9 cellular contexts compared by ENCODE assay signal in the genomic region with DNA sequence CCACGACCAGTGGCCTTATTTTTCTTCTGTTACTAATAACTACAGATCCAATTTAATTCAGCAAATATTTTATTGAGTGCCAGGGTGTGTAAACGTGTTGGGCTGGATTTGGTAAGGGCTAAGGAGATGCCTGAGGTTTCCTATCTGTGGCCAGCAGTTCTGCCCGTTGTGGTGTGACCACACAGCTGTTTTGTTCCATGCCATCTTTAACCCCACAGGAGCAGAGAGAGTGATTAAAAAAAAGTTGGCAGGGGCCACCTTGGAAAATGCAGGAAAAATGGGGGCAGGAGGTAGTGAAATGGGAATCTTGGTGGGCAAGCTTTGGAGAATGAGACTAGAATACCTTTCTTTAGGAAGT. TPM values are rescaled to one million over a fixed set of nuclear protein-coding genes. Genes with fewer than 3 reads are reported as not detected.
A peak's percentile ranks its signal among the peaks of the same experiment; 100 is the strongest.
DNase-seq lines count a peak whose midpoint lies in the region; ATAC-seq and TF ChIP-seq lines count a peak whose summit lies in the region.
"Had no signal": no experiment of that assay in that cellular context is flagged by ENCODE, and none has a peak within 500 bp of the region (broad histone marks: within the 10 kb centered on the region; RNA-seq: fewer than 3 reads in every experiment).

No MANE protein-coding gene starts in this region.

- no peaks in the 10 kb centered on the region for H3K79me2 ChIP-seq in MM.1S (ENCODE audit: low read length)

- peak overlapping the region; percentile 96 for H3K27ac Mint-ChIP-seq in activated naive CD8-positive, alpha-beta T cell

- no peaks in the 10 kb centered on the region for H3K27me3 ChIP-seq in MM.1S (replicated peaks; ENCODE audit: insufficient read depth, low read length)

- H3K4me1 Mint-ChIP-seq in activated naive CD8-positive, alpha-beta T cell (ENCODE audit: low read depth) = peaks cover 59% of the 10 kb centered on the region

- H3K9ac ChIP-seq in MM.1S (ENCODE audit: low read length) = peak overlapping the region; percentile 28; the same call in 1 of the 2 replicates

- peaks cover 27% of the 10 kb centered on the region for H3F3A ChIP-seq in MM.1S (ENCODE audit: insufficient read depth, low read length)

- H3K9me3 ChIP-seq in MM.1S (replicated peaks; ENCODE audit: insufficient read depth, low read length) = no peaks in the 10 kb centered on the region

- H3K36me3 ChIP-seq in MM.1S (replicated peaks; ENCODE audit: insufficient read depth, low read length) = no peaks in the 10 kb centered on the region

- ATAC-seq in GM19467 (IDR thresholded peaks at IDR 0.05; ENCODE audit: unreplicated experiment) = no peak
- no peak for ATAC-seq in HG02870 (IDR thresholded peaks at IDR 0.05; ENCODE audit: unreplicated experiment)
- ATAC-seq: sciatic nerve had no signal

- peak overlapping the region; percentile 94 for H3K4me3 Mint-ChIP-seq in activated naive CD8-positive, alpha-beta T cell

- H3K4me3 ChIP-seq in GM12864 (ENCODE audit: low read depth, low read length) (peak overlapping the region; percentile 53), MM.1S (ENCODE audit: low read length) (peak overlapping the region; percentile 30), lower leg skin (ENCODE audit: low read depth, poor library complexity, severe bottlenecking) (no peak overlapping the region)

- H3K27ac ChIP-seq in MM.1S (ENCODE audit: low read length) = peak overlapping the region; percentile 50; the same call in 1 of the 2 replicates

- TF ChIP-seq POLR2A in lower leg skin (IDR thresholded peaks at IDR 0.05) = no peak

- intact Hi-C loops in lower leg skin (cut with DNase I; ENCODE audit: low total_unique reads) = no loop called here

- no peaks in the 10 kb centered on the region for H3K9me2 ChIP-seq in MM.1S (replicated peaks; ENCODE audit: insufficient read depth, low read length)

- H3K9me3 Mint-ChIP-seq in activated naive CD8-positive, alpha-beta T cell (ENCODE audit: low read depth) = no peaks in the 10 kb centered on the region

- no peaks in the 10 kb centered on the region for H3K27me3 Mint-ChIP-seq in activated naive CD8-positive, alpha-beta T cell

- DNase-seq in GM12864 (ENCODE audit: low read depth) = no peak
- no peak for DNase-seq in MM.1S
- peak; percentile 23 for DNase-seq in renal cortical epithelial cell (ENCODE audit: low read depth)
- no peak for DNase-seq in lower leg skin (ENCODE audit: low spot score in 2 of 2)
- DNase-seq: substantia nigra had no signal

- H4K20me1 ChIP-seq in MM.1S (ENCODE audit: insufficient read depth, low read length) = no peaks in the 10 kb centered on the region

- H2AFZ ChIP-seq in MM.1S (ENCODE audit: low read length) = no peak overlapping the region

- peaks cover 33% of the 10 kb centered on the region for H3K4me1 ChIP-seq in MM.1S (ENCODE audit: low read length)

- H3K36me3 Mint-ChIP-seq in activated naive CD8-positive, alpha-beta T cell = peaks cover 3% of the 10 kb centered on the region

- TF ChIP-seq CTCF in GM12864 (IDR thresholded peaks at IDR 0.05; ENCODE audit: low read depth, low read length, missing control alignments) (no peak), MM.1S (IDR thresholded peaks at IDR 0.05; ENCODE audit: low read length) (no peak), lower leg skin (IDR thresholded peaks at IDR 0.05) (no peak)

- H3K4me2 ChIP-seq in MM.1S (ENCODE audit: low read depth, low read length) = peak overlapping the region; percentile 30; the same call in 1 of the 2 replicates

- 45 to 56% methylated on average over 3 of the region's 3 CpGs for WGBS in lower leg skin, 2 donors

RNA-seq across cellular contexts. Expression of a gene that starts 1.1 kb away (rescaled TPM):
- total RNA-seq in renal cortical epithelial cell (0.35 and 4.8 TPM in 2 replicates), lower leg skin (under 1 TPM in 2 of 4 donors, not detected in 2; 0.39 to 0.88 TPM)
